1 cellular context compared by ENCODE assay signal in genomic region chr3:174859756-174860155, GRCh38.
TF ChIP-seq lines count a peak whose summit lies in the region.

No MANE protein-coding gene starts in this region.

TF ChIP-seq in H1, 55 proteins besides CTCF, POLR2A, EP300 and RAD21:
- TF ChIP-seq CHD1 (IDR thresholded peaks at IDR 0.05; ENCODE audit: low read depth, low read length) (no peak), RBBP5 (IDR thresholded peaks at IDR 0.05; ENCODE audit: borderline replicate concordance, low read depth, low read length) (no peak), CEBPB (IDR thresholded peaks at IDR 0.05; ENCODE audit: low read depth, low read length) (peak; percentile 85)
